Comparison of ENCODE assay signal across 8 cellular contexts in genomic region chr9:61853624-61854261, GRCh38.
DNase-seq lines count a peak whose midpoint lies in the region; ATAC-seq and TF ChIP-seq lines count a peak whose summit lies in the region.
"Not testable (repeated sequence)": the region's sequence is repeated elsewhere in the genome, so short reads cannot be mapped to it uniquely, and the experiment has no call there.

No MANE protein-coding gene starts in this region.

- H3K4me3 Mint-ChIP-seq in CD8-positive, alpha-beta T cell; activated B cell treated with CpG ODN at 0.5 μM for 24 hours; activated T-helper 17 cell treated with anti-CD3 and anti-CD28 coated beads, Interleukin-2, amount 50 U/mL, for 72 hours; progenitor cell of endocrine pancreas (ENCODE audit: low read depth): not testable (repeated sequence)

- POLR2A ChIA-PET in CD8-positive, alpha-beta T cell (lab: Charles Lee); activated B cell treated with CpG ODN at 0.5 μM for 24 hours (lab: Charles Lee): not testable (repeated sequence)

- not testable (repeated sequence) for H3K36me3 ChIP-seq in CD8-positive, alpha-beta T cell (ENCODE audit: insufficient read depth, low read length)

- H3K27me3 ChIP-seq in CD8-positive, alpha-beta T cell (ENCODE audit: insufficient read depth, low read length) = not testable (repeated sequence)

- H3K27ac ChIP-seq in CD8-positive, alpha-beta T cell (ENCODE audit: low read depth, low read length) = not testable (repeated sequence)

- peak; percentile 55 for ATAC-seq in CD8-positive, alpha-beta T cell
- peak; percentile 85 for ATAC-seq in GM21515 (IDR thresholded peaks at IDR 0.05; ENCODE audit: unreplicated experiment)
- ATAC-seq in HG03159 (IDR thresholded peaks at IDR 0.05; ENCODE audit: unreplicated experiment) = peak; percentile 76
- peak; percentile 63 for ATAC-seq in activated B cell treated with CpG ODN at 0.5 μM for 24 hours (ENCODE audit: low read depth)
- ATAC-seq in activated T-helper 17 cell treated with anti-CD3 and anti-CD28 coated beads, Interleukin-2, amount 50 U/mL, for 72 hours (replicated peaks) = peak; percentile 56
- peak; percentile 79 for ATAC-seq in Right ventricle myocardium inferior

- CTCF ChIA-PET in CD8-positive, alpha-beta T cell (lab: Charles Lee); activated B cell treated with CpG ODN at 0.5 μM for 24 hours (lab: Charles Lee): not testable (repeated sequence)

- H3K36me3 Mint-ChIP-seq in CD8-positive, alpha-beta T cell; activated B cell treated with CpG ODN at 0.5 μM for 24 hours (ENCODE audit: low read depth); activated T-helper 17 cell treated with anti-CD3 and anti-CD28 coated beads, Interleukin-2, amount 50 U/mL, for 72 hours (ENCODE audit: low read depth); progenitor cell of endocrine pancreas (ENCODE audit: insufficient read depth): not testable (repeated sequence)

- H3K4me3 ChIP-seq in CD8-positive, alpha-beta T cell (ENCODE audit: low read depth, low read length) = not testable (repeated sequence)

- not testable (repeated sequence) for H3K4me1 ChIP-seq in CD8-positive, alpha-beta T cell (ENCODE audit: insufficient read depth, low read length)

- not testable (repeated sequence) for H3K9me3 ChIP-seq in CD8-positive, alpha-beta T cell (ENCODE audit: low read length)

- intact Hi-C loops in CD8-positive, alpha-beta T cell (cut with DNase I, micrococcal nuclease); activated B cell treated with CpG ODN at 0.5 μM for 24 hours (cut with micrococcal nuclease); Right ventricle myocardium inferior (cut with DNase I): not testable (repeated sequence)

- DNase-seq in CD8-positive, alpha-beta T cell = peak; percentile 69 to 89 (median 80)
- peak; percentile 78 for DNase-seq in activated B cell treated with CpG ODN at 0.5 μM for 24 hours
- peak; percentile 91 for DNase-seq in Right ventricle myocardium inferior (ENCODE audit: missing footprints)
- peak; percentile 85 for DNase-seq in progenitor cell of endocrine pancreas (ENCODE audit: low spot score, unreplicated experiment)
- DNase-seq in stimulated activated CD8-positive, alpha-beta memory T cell treated with anti-CD3 and anti-CD28 coated beads, Interleukin-4, amount 100 ng/mL, for 1 hour (ENCODE audit: low read depth in 2 of 2, low spot score in 1 of 2) = peak; percentile 62 to 79

- H3K9me3 Mint-ChIP-seq in CD8-positive, alpha-beta T cell; activated B cell treated with CpG ODN at 0.5 μM for 24 hours; activated T-helper 17 cell treated with anti-CD3 and anti-CD28 coated beads, Interleukin-2, amount 50 U/mL, for 72 hours; progenitor cell of endocrine pancreas (ENCODE audit: low read depth): not testable (repeated sequence)

- H3K4me1 Mint-ChIP-seq in CD8-positive, alpha-beta T cell (ENCODE audit: low read depth); activated B cell treated with CpG ODN at 0.5 μM for 24 hours; activated T-helper 17 cell treated with anti-CD3 and anti-CD28 coated beads, Interleukin-2, amount 50 U/mL, for 72 hours; progenitor cell of endocrine pancreas (ENCODE audit: low read depth): not testable (repeated sequence)

- H3K27me3 Mint-ChIP-seq in CD8-positive, alpha-beta T cell (ENCODE audit: low read depth); activated B cell treated with CpG ODN at 0.5 μM for 24 hours; activated T-helper 17 cell treated with anti-CD3 and anti-CD28 coated beads, Interleukin-2, amount 50 U/mL, for 72 hours; progenitor cell of endocrine pancreas: not testable (repeated sequence)

- not testable (repeated sequence) for H3K27ac Mint-ChIP-seq in CD8-positive, alpha-beta T cell; activated B cell treated with CpG ODN at 0.5 μM for 24 hours; activated T-helper 17 cell treated with anti-CD3 and anti-CD28 coated beads, Interleukin-2, amount 50 U/mL, for 72 hours; progenitor cell of endocrine pancreas

- TF ChIP-seq CTCF in CD8-positive, alpha-beta T cell (IDR thresholded peaks at IDR 0.05); activated B cell treated with CpG ODN at 0.5 μM for 24 hours (IDR thresholded peaks at IDR 0.05); progenitor cell of endocrine pancreas (IDR thresholded peaks at IDR 0.05; ENCODE audit: unreplicated experiment): not testable (repeated sequence)
